In genomic region chr16:81413245-81413990, GRCh38 we compare ENCODE assay signal across 21 cellular contexts. TPM values are rescaled to one million over a fixed set of nuclear protein-coding genes. Genes with fewer than 3 reads are reported as not detected.
DNase-seq lines count a peak whose midpoint lies in the region; ATAC-seq, FAIRE-seq and TF ChIP-seq lines count a peak whose summit lies in the region.
"Had no signal": no experiment of that assay in that cellular context is flagged by ENCODE, and none has a peak within 500 bp of the region (broad histone marks: within the 10 kb centered on the region; RNA-seq: fewer than 3 reads in every experiment).

No MANE protein-coding gene starts in this region.

- POLR2A ChIA-PET in HepG2 (lab: Yijun Ruan, JAX) = no interaction called here
- POLR2A ChIA-PET in K562 (lab: Yijun Ruan, JAX) = interaction anchor here (0.7 to 0.9 kb wide), 3 partner anchors 12 to 284 kb away, joined by 3 to 4 read pairs (median 3); no protein-coding TSS in a partner anchor
- POLR2A ChIA-PET in A673 (lab: Charles Lee; ENCODE audit: low non-redundant PET) = no interaction called here
- POLR2A ChIA-PET in naive thymus-derived CD4-positive, alpha-beta T cell (lab: Charles Lee) = interaction anchor here (0.5 kb wide), 1 partner anchor 212 kb away, joined by 3 read pairs; no protein-coding TSS in a partner anchor

- CTCF ChIA-PET in HepG2 (lab: Yijun Ruan, JAX; ENCODE audit: low intra/inter-chr PET ratio, low total read pairs) = no interaction called here
- CTCF ChIA-PET in K562 (lab: Yijun Ruan, JAX; ENCODE audit: low intra/inter-chr PET ratio) = no interaction called here
- CTCF ChIA-PET in A673 (lab: Charles Lee) = interaction anchor here (1.1 kb wide), 1 partner anchor 9 kb away, joined by 3 read pairs; no protein-coding TSS in a partner anchor
- CTCF ChIA-PET in naive thymus-derived CD4-positive, alpha-beta T cell (lab: Charles Lee) = interaction anchor here (0.8 kb wide), 1 partner anchor 22 kb away, joined by 3 read pairs; no protein-coding TSS in a partner anchor

- H3K4me3 Mint-ChIP-seq in naive thymus-derived CD4-positive, alpha-beta T cell = no peak overlapping the region
- H3K4me3 Mint-ChIP-seq: B cell; CD4-positive, CD25-positive, alpha-beta regulatory T cell; CD8-positive, alpha-beta T cell had no signal

- no peak overlapping the region for H3K4me2 ChIP-seq in HepG2 (ENCODE audit: low read depth, low read length)
- H3K4me2 ChIP-seq in K562 (ENCODE audit: insufficient read depth, low read length) = no peak overlapping the region
- H3K4me2 ChIP-seq: BLaER1 had no signal

- 47% methylated on average over 7 of the region's 11 CpGs for WGBS in HepG2 (ENCODE audit: low lambda C conversion rate)
- WGBS in right lobe of liver (ENCODE audit: insufficient coverage, low coverage, low lambda C conversion rate, missing lambda C conversion rate) = 65% methylated on average over 3 of the region's 11 CpGs
- 18% methylated on average over 11 of the region's 11 CpGs for WGBS in K562 (ENCODE audit: insufficient coverage, low coverage, missing lambda C conversion rate)

- no peak for FAIRE-seq in HepG2 (lab: Jason Lieb, UNC)
- FAIRE-seq in K562 (lab: Jason Lieb, UNC) = no peak
- FAIRE-seq: GM12878, GM18507 had no signal

- no peak overlapping the region for H3K27ac Mint-ChIP-seq in naive thymus-derived CD4-positive, alpha-beta T cell
- H3K27ac Mint-ChIP-seq: B cell; CD4-positive, CD25-positive, alpha-beta regulatory T cell; CD8-positive, alpha-beta T cell had no signal

- no TSS peak for BruUV-seq in HepG2 (replicated peaks; lab: Mats Ljungman, UMichigan)
- BruUV-seq in K562 (replicated peaks; lab: Mats Ljungman, UMichigan) = no TSS peak
- no TSS peak for BruUV-seq in A673 (replicated peaks; lab: Mats Ljungman, UMichigan)

- no peak for ATAC-seq in HepG2
- no peak for ATAC-seq in right lobe of liver
- peak; percentile 12; the same call in 1 of the 3 replicates for ATAC-seq in K562
- ATAC-seq in naive thymus-derived CD4-positive, alpha-beta T cell = no peak
- ATAC-seq: CD8-positive, alpha-beta T cell; GM12878 had no signal

- H3K4me1 ChIP-seq in HepG2 (ENCODE audit: insufficient read depth, low read length) (peaks cover 12% of the 10 kb centered on the region; the same call in 1 of the 2 replicates), right lobe of liver (no peaks in the 10 kb centered on the region), K562 (replicated peaks in 1 of 2; ENCODE audit: control insufficient read depth in 2 of 2, insufficient read depth in 2 of 2, low read length in 2 of 2) (peaks cover 0 to 6% of the 10 kb centered on the region in 2 experiments; a peak in 2 of 5 replicates), A673 (ENCODE audit: insufficient read depth, low read length, poor library complexity, severe bottlenecking) (no peaks in the 10 kb centered on the region)
- H3K4me1 ChIP-seq in naive thymus-derived CD4-positive, alpha-beta T cell (ENCODE audit: control insufficient read depth in 2 of 2, insufficient read depth in 2 of 2, low read length in 2 of 2) = no peaks in the 10 kb centered on the region
- H3K4me1 ChIP-seq: Caco-2 had no signal

- peaks cover 2 to 30% of the 10 kb centered on the region in 2 experiments; a peak in 4 of 5 replicates for H3K27me3 ChIP-seq in HepG2 (ENCODE audit: control insufficient read depth in 1 of 2, insufficient read depth in 2 of 2, low read length in 2 of 2)
- no peaks in the 10 kb centered on the region for H3K27me3 ChIP-seq in right lobe of liver
- peaks cover 12 to 50% of the 10 kb centered on the region in 2 experiments for H3K27me3 ChIP-seq in K562 (ENCODE audit: control insufficient read depth in 2 of 2, insufficient read depth in 2 of 2, low read length in 2 of 2)
- H3K27me3 ChIP-seq in A673 (replicated peaks; ENCODE audit: insufficient read depth, low read depth, low read length, poor library complexity) = no peaks in the 10 kb centered on the region
- H3K27me3 ChIP-seq in naive thymus-derived CD4-positive, alpha-beta T cell (ENCODE audit: control insufficient read depth in 2 of 2, insufficient read depth in 2 of 2, low read length in 2 of 2) = no peaks in the 10 kb centered on the region
- H3K27me3 ChIP-seq: BLaER1 had no signal

- in situ Hi-C loops in HepG2 (cut with HindIII; ENCODE audit: extremely low pct_ligation_motif_present, low pct_unique_long_range_greater_than_20kb) (no loop called here), K562 (cut with MboI) (no loop called here)

- H3K36me3 Mint-ChIP-seq in naive thymus-derived CD4-positive, alpha-beta T cell = no peaks in the 10 kb centered on the region
- H3K36me3 Mint-ChIP-seq: CD4-positive, CD25-positive, alpha-beta regulatory T cell; CD8-positive, alpha-beta T cell had no signal

- no peaks in the 10 kb centered on the region for H3K36me3 ChIP-seq in HepG2 (replicated peaks in 1 of 2; ENCODE audit: control insufficient read depth in 1 of 2, insufficient read depth in 2 of 2, low read length in 2 of 2)
- H3K36me3 ChIP-seq in right lobe of liver = no peaks in the 10 kb centered on the region
- H3K36me3 ChIP-seq in K562 (ENCODE audit: control insufficient read depth, insufficient read depth, low read length) = no peaks in the 10 kb centered on the region
- H3K36me3 ChIP-seq in A673 (ENCODE audit: insufficient read depth, low read length, poor library complexity, severe bottlenecking) = no peaks in the 10 kb centered on the region
- no peaks in the 10 kb centered on the region for H3K36me3 ChIP-seq in naive thymus-derived CD4-positive, alpha-beta T cell (ENCODE audit: control insufficient read depth in 2 of 3, insufficient read depth in 3 of 3, low read length in 3 of 3)
- H3K36me3 ChIP-seq: BLaER1 had no signal

- no peaks in the 10 kb centered on the region for H3K9me3 Mint-ChIP-seq in naive thymus-derived CD4-positive, alpha-beta T cell
- H3K9me3 Mint-ChIP-seq: CD8-positive, alpha-beta T cell had no signal

- no peaks in the 10 kb centered on the region for H3K9me3 ChIP-seq in HepG2 (ENCODE audit: low read length)
- no peaks in the 10 kb centered on the region for H3K9me3 ChIP-seq in right lobe of liver
- H3K9me3 ChIP-seq in K562 (replicated peaks; ENCODE audit: control insufficient read depth, insufficient read depth, low read depth, low read length) = no peaks in the 10 kb centered on the region
- H3K9me3 ChIP-seq in A673 (ENCODE audit: low read depth, low read length, poor library complexity, severe bottlenecking) = no peaks in the 10 kb centered on the region
- H3K9me3 ChIP-seq in naive thymus-derived CD4-positive, alpha-beta T cell (ENCODE audit: control insufficient read depth in 2 of 3, low read length in 3 of 3) = no peaks in the 10 kb centered on the region
- H3K9me3 ChIP-seq: BLaER1, Caco-2 had no signal

- no peaks in the 10 kb centered on the region for H4K20me1 ChIP-seq in HepG2 (ENCODE audit: insufficient read depth, low read length)
- no peaks in the 10 kb centered on the region for H4K20me1 ChIP-seq in K562 (replicated peaks; ENCODE audit: control insufficient read depth, insufficient read depth, low read length)
- H4K20me1 ChIP-seq: BLaER1 had no signal

- DNase-seq in HepG2 (ENCODE audit: low spot score) (no peak), right lobe of liver (no peak), K562 (ENCODE audit: extremely low read depth in 1 of 4, low spot score in 3 of 4) (no peak), posterior vena cava (ENCODE audit: low spot score) (peak; percentile 55), A673 (ENCODE audit: low spot score) (no peak), HK-2 (ENCODE audit: unreplicated experiment) (no peak)
- no peak for DNase-seq in naive thymus-derived CD4-positive, alpha-beta T cell
- DNase-seq: Caco-2; CD4-positive, CD25-positive, alpha-beta regulatory T cell; CD8-positive, alpha-beta T cell; DMS153; DND-41; GDM1; GOT3; HCEC 1CT had no signal

- H3K4me1 Mint-ChIP-seq in naive thymus-derived CD4-positive, alpha-beta T cell = peaks cover 0 to 11% (median 5%) of the 10 kb centered on the region in 7 donors
- H3K4me1 Mint-ChIP-seq: B cell; CD4-positive, CD25-positive, alpha-beta regulatory T cell had no signal

- H3K4me3 ChIP-seq in HepG2 (replicated peaks in 1 of 3; ENCODE audit: insufficient read depth in 1 of 3, low read depth in 2 of 3, low read length in 3 of 3) (no peak overlapping the region), right lobe of liver (no peak overlapping the region), K562 (no peak overlapping the region), A673 (ENCODE audit: low read depth, low read length, poor library complexity, severe bottlenecking) (no peak overlapping the region)
- H3K4me3 ChIP-seq in naive thymus-derived CD4-positive, alpha-beta T cell (ENCODE audit: low read length) = no peak overlapping the region
- H3K4me3 ChIP-seq: BLaER1, GM12878 had no signal

- TF ChIP-seq CTCF in HepG2 (CRISPR knock-in tag; IDR thresholded peaks at IDR 0.05) (no peak), right lobe of liver (IDR thresholded peaks at IDR 0.05) (no peak), K562 (IDR thresholded peaks at IDR 0.05 in 2 of 3, conservative IDR thresholded peaks at IDR 0.05 in 1 of 3; ENCODE audit: insufficient read depth in 2 of 3, low read depth in 1 of 3, low read length in 3 of 3) (no peak), A673 (conservative IDR thresholded peaks at IDR 0.05; ENCODE audit: low read depth, low read length) (no peak)

- TF ChIP-seq EP300 in HepG2 (IDR thresholded peaks at IDR 0.05; ENCODE audit: low read depth in 2 of 2, low read length in 2 of 2) (no peak), HepG2 (CRISPR knock-in tag; IDR thresholded peaks at IDR 0.05; ENCODE audit: borderline replicate concordance) (no peak), K562 (IDR thresholded peaks at IDR 0.05; ENCODE audit: low read length) (no peak)

- no peaks in the 10 kb centered on the region for H3K9me1 ChIP-seq in K562 (ENCODE audit: control insufficient read depth, insufficient read depth, low read length)

- H3K27me3 Mint-ChIP-seq in naive thymus-derived CD4-positive, alpha-beta T cell = peaks cover 0 to 21% (median 0%) of the 10 kb centered on the region in 5 donors

- no peak for TF ChIP-seq POLR2A in HepG2 (IDR thresholded peaks at IDR 0.05; ENCODE audit: insufficient read depth in 1 of 2, low read depth in 2 of 2, low read length in 2 of 2)
- TF ChIP-seq POLR2A in right lobe of liver (IDR thresholded peaks at IDR 0.05) = no peak
- no peak for TF ChIP-seq POLR2A in K562 (conservative IDR thresholded peaks at IDR 0.05)

- intact Hi-C loops in HepG2 (cut with micrococcal nuclease; ENCODE audit: unreplicated experiment) = no loop called here
- intact Hi-C loops in right lobe of liver (cut with DNase I) = loop anchor here in 1 of 2 donors (10.0 kb wide), 1 partner anchor 291 kb away; no protein-coding TSS in a partner anchor
- intact Hi-C loops in K562 (cut with micrococcal nuclease) = no loop called here
- intact Hi-C loops in posterior vena cava (cut with DNase I) = no loop called here
- intact Hi-C loops in A673 (cut with micrococcal nuclease; ENCODE audit: unreplicated experiment) = no loop called here
- intact Hi-C loops in naive thymus-derived CD4-positive, alpha-beta T cell (cut with micrococcal nuclease) = no loop called here

- TF ChIP-seq RAD21 in HepG2 (CRISPR knock-in tag; IDR thresholded peaks at IDR 0.05) (no peak), K562 (CRISPR knock-in tag; conservative IDR thresholded peaks at IDR 0.05 in 1 of 2, IDR thresholded peaks at IDR 0.05 in 1 of 2) (no peak)

- H3K27ac ChIP-seq in HepG2 (ENCODE audit: extremely low read length, insufficient read depth, low read length) (no peak overlapping the region), right lobe of liver (no peak overlapping the region), K562 (ENCODE audit: extremely low read depth, low read depth, low read length) (no peak overlapping the region), A673 (ENCODE audit: low read depth, low read length, poor library complexity, severe bottlenecking) (no peak overlapping the region)
- no peak overlapping the region for H3K27ac ChIP-seq in naive thymus-derived CD4-positive, alpha-beta T cell (ENCODE audit: low read depth, low read length)
- H3K27ac ChIP-seq: 22Rv1, BLaER1, C4-2B had no signal

- H2AFZ ChIP-seq in HepG2 (ENCODE audit: low read length) (no peak overlapping the region), K562 (ENCODE audit: low read depth, low read length) (no peak overlapping the region)

- H3K9ac ChIP-seq in HepG2 (ENCODE audit: insufficient read depth, low read depth, low read length) (no peak overlapping the region), K562 (ENCODE audit: insufficient read depth in 1 of 2, low read depth in 2 of 2, low read length in 2 of 2) (peak overlapping the region in 1 of 2 experiments; percentile 1; a peak in 1 of 4 replicates)
- H3K9ac ChIP-seq: BLaER1 had no signal

- H3K79me2 ChIP-seq in HepG2 (ENCODE audit: insufficient read depth, low read length) = no peaks in the 10 kb centered on the region
- no peaks in the 10 kb centered on the region for H3K79me2 ChIP-seq in K562 (ENCODE audit: control insufficient read depth, insufficient read depth, low read length)

RNA-seq across cellular contexts. Expression of gene CMIP, which starts 31.2 kb away (rescaled TPM):
- total RNA-seq in HepG2 (2016; rRNA removed; fragmentation: Illumina TruSeq; extraction: Trizol) (10.9 and 21.7 TPM in 2 replicates), right lobe of liver (10 to 100 TPM; 12.2 to 23.0 (median 16.5) TPM), K562 (2014; rRNA removed) (16.1 and 19.1 TPM in 2 replicates), K562 (2014; rRNA removed; fragmentation: Illumina TruSeq; extraction: Trizol) (10.3 and 10.8 TPM in 2 replicates), K562 (2015; rRNA removed; fragmentation: Illumina TruSeq; extraction: Trizol) (9.7 and 11.5 TPM in 2 replicates), K562 (2021) (66.4 and 82.5 TPM in 2 replicates), posterior vena cava (10 to 100 TPM; 38.2 to 45.2 TPM), A673 (2021) (24.7 and 25.5 TPM in 2 replicates)
- total RNA-seq in HepG2 (2016; cell fraction: cytosol; rRNA removed; fragmentation: Illumina TruSeq; extraction: Trizol; ENCODE audit: low read depth) = 3.5 and 4.6 TPM in 2 replicates
- 11.5 and 15.7 TPM in 2 replicates for total RNA-seq in HepG2 (2016; cell fraction: insoluble cytoplasmic fraction; rRNA removed; fragmentation: Illumina TruSeq; extraction: Trizol)
- 13.0 and 15.9 TPM in 2 replicates for total RNA-seq in HepG2 (2016; cell fraction: membrane; rRNA removed; fragmentation: Illumina TruSeq; extraction: Trizol)
- total RNA-seq in HepG2 (2016; cell fraction: nucleus; rRNA removed; fragmentation: Illumina TruSeq; extraction: Trizol) = 23.3 and 29.3 TPM in 2 replicates
- polyA plus RNA-seq in HepG2 (2011; rRNA removed) (18.1 and 22.0 TPM in 2 replicates), K562 (2011; rRNA removed) (8.1 and 19.2 TPM in 2 replicates), K562 (2014; fragmentation: Illumina TruSeq; extraction: Trizol) (39.4 and 41.6 TPM in 2 replicates), K562 (2014; fragmentation: Nextera tagmentation; extraction: Ambion mirVana) (1 to 10 TPM in 1 of 2 experiments, under 1 TPM in 1; 0.94 to 1.9 TPM), K562 (2014; rRNA removed) (15.6 and 21.0 TPM in 2 replicates)
- 17.3 and 20.7 TPM in 2 replicates for polyA plus RNA-seq in HepG2 (2011; cell fraction: cytosol; rRNA removed)
- polyA plus RNA-seq in HepG2 (2011; cell fraction: nucleus; rRNA removed) = 77.4 and 83.2 TPM in 2 replicates
- polyA plus RNA-seq in HepG2 (2012) = 74.4 and 83.5 TPM in 2 replicates
- 3.4 and 3.8 TPM in 2 replicates for polyA plus RNA-seq in HepG2 (2016; cell fraction: cytosol; fragmentation: Illumina TruSeq; extraction: Trizol; ENCODE audit: low read depth)
- polyA plus RNA-seq in HepG2 (2016; cell fraction: insoluble cytoplasmic fraction; fragmentation: Illumina TruSeq; extraction: Trizol; ENCODE audit: low read depth) = 29.7 and 48.6 TPM in 2 replicates
- polyA plus RNA-seq in HepG2 (2016; cell fraction: membrane; fragmentation: Illumina TruSeq; extraction: Trizol; ENCODE audit: low read depth) = 14.8 and 16.9 TPM in 2 replicates
- polyA plus RNA-seq in HepG2 (2016; cell fraction: nucleus; fragmentation: Illumina TruSeq; extraction: Trizol; ENCODE audit: insufficient read depth, low read depth) = 51.1 and 51.2 TPM in 2 replicates
- polyA minus RNA-seq in HepG2 (2011; rRNA and poly(A)+ RNA removed; ENCODE audit: low replicate concordance) = 16.6 and 71.5 TPM in 2 replicates
- 60.8 and 68.8 TPM in 2 replicates for polyA minus RNA-seq in HepG2 (2011; cell fraction: cytosol; rRNA and poly(A)+ RNA removed)
- polyA minus RNA-seq in HepG2 (2011; cell fraction: nucleus; rRNA and poly(A)+ RNA removed) = 61.9 and 63.1 TPM in 2 replicates
- total RNA-seq in K562 (2011; cell fraction: chromatin; rRNA removed; ENCODE audit: low replicate concordance) = 107 and 183 TPM in 2 replicates
- total RNA-seq in K562 (2011; cell fraction: nucleolus; rRNA removed) = 75.7 and 79.0 TPM in 2 replicates
- total RNA-seq in K562 (2011; cell fraction: nucleoplasm; rRNA removed) = 101 and 152 TPM in 2 replicates
- 17.6 and 21.0 TPM in 2 replicates for polyA plus RNA-seq in K562 (2011; cell fraction: cytosol; rRNA removed)
- 46.1 and 50.8 TPM in 2 replicates for polyA plus RNA-seq in K562 (2011; cell fraction: nucleus; rRNA removed)
- 51.9 and 88.9 TPM in 2 replicates for polyA plus RNA-seq in K562 (2012)
- 20.3 and 24.1 TPM in 2 replicates for polyA minus RNA-seq in K562 (2011; rRNA and poly(A)+ RNA removed)
- 45.6 and 90.6 TPM in 2 replicates for polyA minus RNA-seq in K562 (2011; cell fraction: cytosol; rRNA and poly(A)+ RNA removed)
- 26.0 and 43.0 TPM in 2 replicates for polyA minus RNA-seq in K562 (2011; cell fraction: nucleus; rRNA and poly(A)+ RNA removed)
- total RNA-seq in naive thymus-derived CD4-positive, alpha-beta T cell = 10 to 100 TPM; 28.9 to 75.4 (median 38.2) TPM
- polyA plus RNA-seq in naive thymus-derived CD4-positive, alpha-beta T cell = under 1 TPM; 0.66 to 0.92 TPM

Comparison
In these comparisons a context has a peak if more than half of its experiments do, and no peak if none do; other contexts are left out.
1. CTCF ChIA-PET loops: an anchor here in A673 (1.1 kb wide) and naive thymus-derived CD4-positive, alpha-beta T cell (0.8 kb wide); none called in HepG2 and K562.
2. POLR2A ChIA-PET loops: an anchor here in K562 (0.7 to 0.9 kb wide) and naive thymus-derived CD4-positive, alpha-beta T cell (0.5 kb wide); none called in HepG2 and A673.
3. Of the 241 proteins assayed by ChIP-seq in both HepG2 and K562: peak only in HepG2: none; only in K562: MAFG and NFE2; in both: MAFF and MAFK; in neither: 237.